Comparison of ENCODE assay signal across 15 cellular contexts in genomic region chr6:46993846-46994245, GRCh38. TPM values are rescaled to one million over a fixed set of nuclear protein-coding genes. Genes with fewer than 3 reads are reported as not detected.
DNase-seq lines count a peak whose midpoint lies in the region; ATAC-seq and TF ChIP-seq lines count a peak whose summit lies in the region.
"Had no signal": no experiment of that assay in that cellular context is flagged by ENCODE, and none has a peak within 500 bp of the region (broad histone marks: within the 10 kb centered on the region; RNA-seq: fewer than 3 reads in every experiment).

No MANE protein-coding gene starts in this region.

- DNase-seq in AG08396 (ENCODE audit: low spot score): peak; percentile 52
- peak; percentile 96 for DNase-seq in HT1080 (ENCODE audit: low read depth)
- DNase-seq in astrocyte of the spinal cord (ENCODE audit: low read depth, low spot score): peak; percentile 93
- peak; percentile 93 for DNase-seq in kidney glomerular epithelial cell (lab: John Stamatoyannopoulos, UW)
- no peak for DNase-seq in DMS79 treated with DMSO at 0.1 percent for 48 hours (lab: John Stamatoyannopoulos, UW)
- DNase-seq in stimulated activated CD4-positive, alpha-beta T cell treated with anti-CD3 and anti-CD28 coated beads, Interleukin-2, amount 100 ng/mL, for 48 hours: no peak
- DNase-seq in WTC11 (ENCODE audit: low spot score): no peak
- no peak for DNase-seq in naive thymus-derived CD4-positive, alpha-beta T cell
- DNase-seq: activated CD8-positive, alpha-beta memory T cell treated with anti-CD3 and anti-CD28 coated beads, Interleukin-2, amount 50 U/mL, for 4 hours; H7; KBM-7; NCI-H2171 had no signal

- H3K4me1 Mint-ChIP-seq in WTC11: 0 out of 2 replicates have a peak, but pooled peaks cover 6% of the 10 kb centered on the region
- no peaks in the 10 kb centered on the region for H3K4me1 Mint-ChIP-seq in naive thymus-derived CD4-positive, alpha-beta T cell

- no peak overlapping the region for H3K4me3 ChIP-seq in astrocyte of the spinal cord (ENCODE audit: low read depth, low read length)
- no peak overlapping the region for H3K4me3 ChIP-seq in naive thymus-derived CD4-positive, alpha-beta T cell (ENCODE audit: low read length)
- H3K4me3 ChIP-seq: BLaER1 treated with 17β-estradiol and CSF1 and Interleukin-3, amounts not matched to agents 10 nM and 100 nM; vagina had no signal

- H3K27me3 Mint-ChIP-seq in WTC11 (ENCODE audit: low read depth): no peaks in the 10 kb centered on the region; the same call in 1 of the 2 replicates
- H3K27me3 Mint-ChIP-seq in naive thymus-derived CD4-positive, alpha-beta T cell: peaks cover 6 to 27% (median 16%) of the 10 kb centered on the region in 5 donors

- H3K27ac ChIP-seq in naive thymus-derived CD4-positive, alpha-beta T cell (ENCODE audit: low read depth, low read length): no peak overlapping the region
- H3K27ac ChIP-seq: BLaER1 treated with 17β-estradiol and CSF1 and Interleukin-3, amounts not matched to agents 10 nM and 100 nM; vagina had no signal

- no peak overlapping the region for H3K4me3 Mint-ChIP-seq in WTC11
- H3K4me3 Mint-ChIP-seq in naive thymus-derived CD4-positive, alpha-beta T cell: no peak overlapping the region
- H3K4me3 Mint-ChIP-seq: natural killer cell treated with Interleukin-12 subunit alpha and Interleukin-12 subunit beta and Interleukin-15 and Interleukin-18, amount 100 ng/mL, for 72 hours had no signal

- no peaks in the 10 kb centered on the region for H3K4me1 ChIP-seq in naive thymus-derived CD4-positive, alpha-beta T cell (ENCODE audit: control insufficient read depth in 2 of 2, insufficient read depth in 2 of 2, low read length in 2 of 2)
- H3K4me1 ChIP-seq: BLaER1 treated with 17β-estradiol and CSF1 and Interleukin-3, amounts not matched to agents 10 nM and 100 nM had no signal

- no peaks in the 10 kb centered on the region for H3K36me3 ChIP-seq in naive thymus-derived CD4-positive, alpha-beta T cell (ENCODE audit: control insufficient read depth in 2 of 3, insufficient read depth in 3 of 3, low read length in 3 of 3)
- H3K36me3 ChIP-seq: BLaER1 treated with 17β-estradiol and CSF1 and Interleukin-3, amounts not matched to agents 10 nM and 100 nM; vagina had no signal

- in situ Hi-C loops in astrocyte of the spinal cord (cut with HindIII; ENCODE audit: low sequenced_read_pairs): no loop called here

- intact Hi-C loops in naive thymus-derived CD4-positive, alpha-beta T cell (cut with micrococcal nuclease): no loop called here

- POLR2A ChIA-PET in WTC11 (lab: Charles Lee): no interaction called here
- POLR2A ChIA-PET in naive thymus-derived CD4-positive, alpha-beta T cell (lab: Charles Lee): no interaction called here

- no peaks in the 10 kb centered on the region for H3K36me3 Mint-ChIP-seq in WTC11
- H3K36me3 Mint-ChIP-seq in naive thymus-derived CD4-positive, alpha-beta T cell: no peaks in the 10 kb centered on the region
- H3K36me3 Mint-ChIP-seq: natural killer cell treated with Interleukin-12 subunit alpha and Interleukin-12 subunit beta and Interleukin-15 and Interleukin-18, amount 100 ng/mL, for 72 hours had no signal

- no peaks in the 10 kb centered on the region for H3K27me3 ChIP-seq in naive thymus-derived CD4-positive, alpha-beta T cell (ENCODE audit: control insufficient read depth in 2 of 2, insufficient read depth in 2 of 2, low read length in 2 of 2)
- H3K27me3 ChIP-seq: BLaER1 treated with 17β-estradiol and CSF1 and Interleukin-3, amounts not matched to agents 10 nM and 100 nM; vagina had no signal

- no peak for TF ChIP-seq CTCF in astrocyte of the spinal cord (IDR thresholded peaks at IDR 0.05; ENCODE audit: low read depth, low read length)
- no peak for TF ChIP-seq CTCF in WTC11 (IDR thresholded peaks at IDR 0.05)

- no peaks in the 10 kb centered on the region for H3K9me3 ChIP-seq in naive thymus-derived CD4-positive, alpha-beta T cell (ENCODE audit: control insufficient read depth in 2 of 3, low read length in 3 of 3)
- H3K9me3 ChIP-seq: BLaER1 treated with 17β-estradiol and CSF1 and Interleukin-3, amounts not matched to agents 10 nM and 100 nM; vagina had no signal

- CTCF ChIA-PET in WTC11 (lab: Charles Lee): interaction anchor here (0.6 kb wide), 1 partner anchor 145 kb away, joined by 3 read pairs; no protein-coding TSS in a partner anchor
- CTCF ChIA-PET in naive thymus-derived CD4-positive, alpha-beta T cell (lab: Charles Lee): interaction anchor here (0.6 kb wide), 1 partner anchor 807 kb away, joined by 4 read pairs; no protein-coding TSS in a partner anchor

- ATAC-seq in WTC11: no peak
- no peak for ATAC-seq in naive thymus-derived CD4-positive, alpha-beta T cell
- ATAC-seq: natural killer cell treated with Interleukin-12 subunit alpha and Interleukin-12 subunit beta and Interleukin-15 and Interleukin-18, amount 100 ng/mL, for 72 hours had no signal

- no peak overlapping the region for H3K27ac Mint-ChIP-seq in WTC11
- no peak overlapping the region for H3K27ac Mint-ChIP-seq in naive thymus-derived CD4-positive, alpha-beta T cell
- H3K27ac Mint-ChIP-seq: natural killer cell treated with Interleukin-12 subunit alpha and Interleukin-12 subunit beta and Interleukin-15 and Interleukin-18, amount 100 ng/mL, for 72 hours had no signal

- no peaks in the 10 kb centered on the region for H3K9me3 Mint-ChIP-seq in WTC11
- H3K9me3 Mint-ChIP-seq in naive thymus-derived CD4-positive, alpha-beta T cell: peaks cover 0 to 5% (median 0%) of the 10 kb centered on the region in 11 donors
- H3K9me3 Mint-ChIP-seq: natural killer cell treated with Interleukin-12 subunit alpha and Interleukin-12 subunit beta and Interleukin-15 and Interleukin-18, amount 100 ng/mL, for 72 hours had no signal

TF ChIP-seq in WTC11, 78 proteins besides CTCF, POLR2A, EP300 and RAD21:
- TF ChIP-seq CBFB (CRISPR knock-in tag; IDR thresholded peaks at IDR 0.05; ENCODE audit: low read depth): no peak
- TF ChIP-seq SMAD3 (CRISPR knock-in tag; IDR thresholded peaks at IDR 0.05; ENCODE audit: borderline replicate concordance): no peak
- no peak for TF ChIP-seq E2F5 (CRISPR knock-in tag; IDR thresholded peaks at IDR 0.05)

RNA-seq across cellular contexts. Expression of gene ADGRF1, which starts 48.3 kb away (rescaled TPM):
- total RNA-seq in HT1080 (2014; rRNA removed; shearing (Covaris generic)): not detected in 2 replicates
- 0.06 TPM in 1 of 2 replicates, not detected in the other for polyA plus RNA-seq in HT1080 (2015; cell fraction: cytosol; rRNA removed)
- polyA plus RNA-seq in HT1080 (2015; cell fraction: nucleus; rRNA removed): 0.09 and 0.12 TPM in 2 replicates
- 0.11 to 0.26 TPM (median 0.16 TPM) in 3 replicates for total RNA-seq in WTC11 (2021)
- total RNA-seq in naive thymus-derived CD4-positive, alpha-beta T cell: not detected
- polyA plus RNA-seq in naive thymus-derived CD4-positive, alpha-beta T cell: not detected
- total RNA-seq: H7; natural killer cell treated with Interleukin-12 subunit alpha and Interleukin-12 subunit beta and Interleukin-15 and Interleukin-18, amount 100 ng/mL, for 72 hours had no signal

Comparison
In these comparisons a context has a peak if more than half of its experiments do, and no peak if none do; other contexts are left out.
1. DNase-seq: peak in AG08396 (single experiment), HT1080 (single experiment), astrocyte of the spinal cord (single experiment) and kidney glomerular epithelial cell (single experiment); none in DMS79 treated with DMSO at 0.1 percent for 48 hours (single experiment), stimulated activated CD4-positive, alpha-beta T cell treated with anti-CD3 and anti-CD28 coated beads, Interleukin-2, amount 100 ng/mL, for 48 hours (0 of 2), WTC11 (single experiment) and naive thymus-derived CD4-positive, alpha-beta T cell (0 of 9).